8 cellular contexts compared by ENCODE assay signal in genomic region chr2:1269812-1270211, GRCh38.
"Had no signal": no experiment of that assay in that cellular context is flagged by ENCODE, and none has a peak within 500 bp of the region (broad histone marks: within the 10 kb centered on the region; RNA-seq: fewer than 3 reads in every experiment).

No MANE protein-coding gene starts in this region.

- H3K9me3 ChIP-seq: HAP-1 had no signal

- H3K36me3 ChIP-seq: HAP-1 had no signal

- H3K4me3 ChIP-seq: GM23248, GM23338, HAP-1 had no signal

- H3K4me1 ChIP-seq: HAP-1 had no signal

- DNase-seq: GM23248, GOT3, H7, H9, HCEC 1CT, HFFc6 had no signal

- H3K27ac ChIP-seq: GM23248 had no signal
